19 cellular contexts compared by ENCODE assay signal in the genomic region with DNA sequence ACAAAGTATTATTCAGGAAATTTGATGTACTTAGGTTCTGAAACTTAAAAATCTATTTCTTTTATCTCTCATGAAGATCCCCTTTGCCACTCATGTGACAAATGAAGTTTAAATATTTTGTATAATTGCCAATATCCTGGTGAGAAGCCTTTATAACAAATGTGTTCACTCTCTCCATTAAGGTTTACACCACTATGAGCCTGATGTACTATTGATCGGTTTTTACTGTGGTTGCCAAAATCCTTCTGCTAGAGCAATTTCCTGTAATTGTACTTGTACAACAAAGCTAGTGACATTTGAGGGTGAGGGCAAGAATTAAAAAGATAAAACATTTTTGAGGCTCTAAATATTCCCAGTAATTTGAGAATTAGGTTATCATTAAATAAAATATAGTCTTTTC.
DNase-seq lines count a peak whose midpoint lies in the region; ATAC-seq and TF ChIP-seq lines count a peak whose summit lies in the region.
"Had no signal": no experiment of that assay in that cellular context is flagged by ENCODE, and none has a peak within 500 bp of the region (broad histone marks: within the 10 kb centered on the region; RNA-seq: fewer than 3 reads in every experiment).

No MANE protein-coding gene starts in this region.

- no peaks in the 10 kb centered on the region for H3K36me3 Mint-ChIP-seq in activated CD4-positive, alpha-beta T cell treated with anti-CD3 and anti-CD28 coated beads, Interleukin-2, amount 10 ng/mL, durations not matched to agents 7 days and 5 days (ENCODE audit: low read depth)
- H3K36me3 Mint-ChIP-seq: CD8-positive, alpha-beta memory T cell; IgD-negative memory B cell had no signal

- H3K4me3 ChIP-seq in fibroblast of pulmonary artery (replicated peaks; ENCODE audit: low read depth, low read length) = no peak overlapping the region
- H3K4me3 ChIP-seq: BLaER1, GM23248, Peyer's patch had no signal

- H3K4me3 Mint-ChIP-seq in activated CD4-positive, alpha-beta T cell treated with anti-CD3 and anti-CD28 coated beads, Interleukin-2, amount 10 ng/mL, durations not matched to agents 7 days and 5 days = no peak overlapping the region
- H3K4me3 Mint-ChIP-seq: CD8-positive, alpha-beta memory T cell; IgD-negative memory B cell; T-helper 17 cell had no signal

- CTCF ChIA-PET in activated CD4-positive, alpha-beta T cell treated with anti-CD3 and anti-CD28 coated beads, Interleukin-2, amount 10 ng/mL, durations not matched to agents 7 days and 5 days (lab: Charles Lee) = no interaction called here

- DNase-seq in NCI-H1105 (lab: John Stamatoyannopoulos, UW) (peak; percentile 82), NCI-H2081 (lab: John Stamatoyannopoulos, UW) (peak; percentile 18 to 78), NCI-H69 (lab: John Stamatoyannopoulos, UW) (peak; percentile 50), fibroblast of pulmonary artery (ENCODE audit: low read depth) (peak; percentile 0), HuH-7 (ENCODE audit: low spot score) (no peak)
- no peak for DNase-seq in activated CD4-positive, alpha-beta T cell treated with anti-CD3 and anti-CD28 coated beads, Interleukin-2, amount 10 ng/mL, durations not matched to agents 7 days and 5 days
- DNase-seq: CD8-positive, alpha-beta memory T cell; GF-D8; GM23248; MV-4-11; NCI-H2029 treated with DMSO at 0.1 percent for 48 hours; NCI-H526; Peyer's patch; SHP77; T-helper 17 cell had no signal

- H3K27me3 Mint-ChIP-seq in activated CD4-positive, alpha-beta T cell treated with anti-CD3 and anti-CD28 coated beads, Interleukin-2, amount 10 ng/mL, durations not matched to agents 7 days and 5 days = no peaks in the 10 kb centered on the region
- H3K27me3 Mint-ChIP-seq: CD8-positive, alpha-beta memory T cell; IgD-negative memory B cell; T-helper 17 cell had no signal

- no peak for ATAC-seq in GM21447 (IDR thresholded peaks at IDR 0.05; ENCODE audit: unreplicated experiment)
- ATAC-seq: HCT116, T-helper 17 cell had no signal

- no peak for TF ChIP-seq CTCF in fibroblast of pulmonary artery (IDR thresholded peaks at IDR 0.05; ENCODE audit: low read length, missing control alignments)

- no peaks in the 10 kb centered on the region for H3K9me3 Mint-ChIP-seq in activated CD4-positive, alpha-beta T cell treated with anti-CD3 and anti-CD28 coated beads, Interleukin-2, amount 10 ng/mL, durations not matched to agents 7 days and 5 days

- H3K4me1 Mint-ChIP-seq in activated CD4-positive, alpha-beta T cell treated with anti-CD3 and anti-CD28 coated beads, Interleukin-2, amount 10 ng/mL, durations not matched to agents 7 days and 5 days = no peaks in the 10 kb centered on the region
- H3K4me1 Mint-ChIP-seq: CD8-positive, alpha-beta memory T cell; IgD-negative memory B cell; T-helper 17 cell had no signal

- POLR2A ChIA-PET in activated CD4-positive, alpha-beta T cell treated with anti-CD3 and anti-CD28 coated beads, Interleukin-2, amount 10 ng/mL, durations not matched to agents 7 days and 5 days (lab: Charles Lee) = no interaction called here

- H3K27ac Mint-ChIP-seq in activated CD4-positive, alpha-beta T cell treated with anti-CD3 and anti-CD28 coated beads, Interleukin-2, amount 10 ng/mL, durations not matched to agents 7 days and 5 days = no peak overlapping the region
- H3K27ac Mint-ChIP-seq: CD8-positive, alpha-beta memory T cell; IgD-negative memory B cell; T-helper 17 cell had no signal

Comparison
In these comparisons a context has a peak if more than half of its experiments do, and no peak if none do; other contexts are left out.
1. DNase-seq: peak in NCI-H1105 (single experiment), NCI-H2081 (2 of 2), NCI-H69 (single experiment) and fibroblast of pulmonary artery (single experiment); none in activated CD4-positive, alpha-beta T cell treated with anti-CD3 and anti-CD28 coated beads, Interleukin-2, amount 10 ng/mL, durations not matched to agents 7 days and 5 days (single experiment) and HuH-7 (single experiment).